ENCODE assay signal across 16 cellular contexts in genomic region chr6:49300443-49300842, GRCh38.
A peak's percentile ranks its signal among the peaks of the same experiment; 100 is the strongest.
DNase-seq lines count a peak whose midpoint lies in the region; ATAC-seq and TF ChIP-seq lines count a peak whose summit lies in the region.
"Had no signal": no experiment of that assay in that cellular context is flagged by ENCODE, and none has a peak within 500 bp of the region (broad histone marks: within the 10 kb centered on the region; RNA-seq: fewer than 3 reads in every experiment).

No MANE protein-coding gene starts in this region.

- no peaks in the 10 kb centered on the region for H3K9me3 ChIP-seq in SK-N-MC (ENCODE audit: low read depth, low read length)
- H3K9me3 ChIP-seq in transverse colon = no peaks in the 10 kb centered on the region
- H3K9me3 ChIP-seq: BLaER1, HAP-1 had no signal

- peak; percentile 26 for DNase-seq in EH (ENCODE audit: low read depth)
- peak; percentile 32 for DNase-seq in HCEC 1CT
- no peak for DNase-seq in SK-N-MC (ENCODE audit: low read depth, low spot score)
- peak; percentile 9 for DNase-seq in iris pigment epithelial cell (ENCODE audit: low read depth)
- no peak for DNase-seq in activated CD8-positive, alpha-beta memory T cell treated with anti-CD3 and anti-CD28 coated beads, Interleukin-2, amount 50 U/mL, for 4 hours
- DNase-seq in COLO829 (ENCODE audit: low spot score) = no peak
- DNase-seq in transverse colon = no peak
- DNase-seq: 8988T; Calu3; CD4-positive, alpha-beta memory T cell; DMS79 treated with DMSO at 0.1 percent for 48 hours; GDM1; GM23248 had no signal

- peak overlapping the region; percentile 80 for H3K27ac ChIP-seq in SK-N-MC
- no peak overlapping the region for H3K27ac ChIP-seq in transverse colon
- H3K27ac ChIP-seq: BLaER1, GM23248 had no signal

- TF ChIP-seq EP300 in transverse colon (IDR thresholded peaks at IDR 0.05; ENCODE audit: low read depth) = no peak

- ATAC-seq in HG02759 (IDR thresholded peaks at IDR 0.05; ENCODE audit: unreplicated experiment) = no peak

- in situ Hi-C loops in transverse colon (cut with MboI; ENCODE audit: low pct_ligation_motif_present in 1 of 4, low pct_unique_long_range_greater_than_20kb in 1 of 4, low sequenced_read_pairs in 3 of 4) = no loop called here

- WGBS in transverse colon (ENCODE audit: low coverage in 1 of 2), 2 donors = 60 to 76% methylated on average over 1 of the region's 1 CpG

- H3K9ac ChIP-seq in SK-N-MC (ENCODE audit: insufficient read length) = no peak overlapping the region
- H3K9ac ChIP-seq: BLaER1, GM23248 had no signal

- H3K4me3 ChIP-seq in SK-N-MC (peak overlapping the region; percentile 14), transverse colon (no peak overlapping the region)
- H3K4me3 ChIP-seq: BLaER1, GM23248, HAP-1 had no signal

- no peaks in the 10 kb centered on the region for H3K27me3 ChIP-seq in transverse colon
- H3K27me3 ChIP-seq: BLaER1 had no signal

- no peak for TF ChIP-seq POLR2A in transverse colon (IDR thresholded peaks at IDR 0.05)

- no peaks in the 10 kb centered on the region for H3K4me1 ChIP-seq in transverse colon
- H3K4me1 ChIP-seq: BLaER1, HAP-1 had no signal

- H3K36me3 ChIP-seq in SK-N-MC (ENCODE audit: insufficient read depth, low read length) (no peaks in the 10 kb centered on the region), transverse colon (peaks cover 0 to 2% (median 0%) of the 10 kb centered on the region in 4 donors)
- H3K36me3 ChIP-seq: BLaER1, HAP-1 had no signal

- intact Hi-C loops in transverse colon (cut with DNase I; ENCODE audit: low total_unique reads) = no loop called here

- no peak for TF ChIP-seq CTCF in transverse colon (IDR thresholded peaks at IDR 0.05)

Comparison
In these comparisons a context has a peak if more than half of its experiments do, and no peak if none do; other contexts are left out.
1. DNase-seq: peak in EH (single experiment), HCEC 1CT (single experiment) and iris pigment epithelial cell (single experiment); none in SK-N-MC (single experiment), activated CD8-positive, alpha-beta memory T cell treated with anti-CD3 and anti-CD28 coated beads, Interleukin-2, amount 50 U/mL, for 4 hours (single experiment), COLO829 (single experiment) and transverse colon (single experiment).